In the genomic region with DNA sequence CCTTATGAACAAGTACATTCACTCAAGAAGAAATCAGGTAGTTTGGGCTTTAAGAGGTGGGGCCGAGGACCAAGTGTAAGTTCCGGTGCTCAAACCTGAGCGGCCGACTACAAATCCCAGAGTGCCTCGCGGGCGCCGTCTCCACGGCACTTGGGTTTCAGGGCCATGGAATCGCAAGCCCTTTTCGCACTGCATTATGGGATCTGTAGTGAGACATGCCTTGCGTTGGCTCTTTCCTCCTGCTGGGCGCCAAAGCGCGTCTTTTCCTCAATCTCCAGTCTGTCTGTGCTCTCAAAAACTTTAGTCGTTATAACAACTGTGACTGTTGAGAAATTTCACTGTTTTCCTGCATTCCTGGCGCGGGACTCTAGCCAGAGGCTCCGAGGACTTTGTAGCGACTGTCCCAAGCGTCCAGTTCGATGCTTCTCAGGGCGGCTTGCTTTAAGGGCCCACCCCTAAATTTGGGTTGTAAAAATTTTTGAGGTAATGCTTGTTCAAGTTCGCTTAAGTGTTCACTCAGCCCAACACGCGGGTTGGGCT, we compare ENCODE assay signal across 8 cellular contexts. TPM values are rescaled to one million over a fixed set of nuclear protein-coding genes. Genes with fewer than 3 reads are reported as not detected.
DNase-seq lines count a peak whose midpoint lies in the region; ATAC-seq and TF ChIP-seq lines count a peak whose summit lies in the region.

No MANE protein-coding gene starts in this region.

- peak overlapping the region; percentile 84 for H3K4me3 ChIP-seq in PC-3 (ENCODE audit: low read length)
- peak overlapping the region; percentile 89 for H3K4me3 ChIP-seq in mucosa of descending colon

- peaks cover 57% of the 10 kb centered on the region for H3K79me2 ChIP-seq in PC-3 (ENCODE audit: low read length)

- peak overlapping the region; percentile 87 for H3K9ac ChIP-seq in PC-3 (ENCODE audit: low read length)

- H3K4me1 ChIP-seq in PC-3 (ENCODE audit: insufficient read depth, low read length) = peaks cover 34% of the 10 kb centered on the region
- H3K4me1 ChIP-seq in mucosa of descending colon (ENCODE audit: low read depth) = peaks cover 21% of the 10 kb centered on the region

- POLR2A ChIA-PET in PC-3 (lab: Charles Lee; ENCODE audit: unreplicated experiment) = no interaction called here

- H3K27me3 ChIP-seq in PC-3 (ENCODE audit: low read length) = no peaks in the 10 kb centered on the region

- H2AFZ ChIP-seq in PC-3 (ENCODE audit: low read length) = peak overlapping the region; percentile 100

- H3K36me3 ChIP-seq in PC-3 (ENCODE audit: low read depth, low read length) (0 out of 2 replicates have a peak, but pooled peaks cover 3% of the 10 kb centered on the region), mucosa of descending colon (ENCODE audit: low read depth) (no peaks in the 10 kb centered on the region)

- H3K4me2 ChIP-seq in PC-3 (ENCODE audit: low read length) = peak overlapping the region; percentile 83

- CTCF ChIA-PET in PC-3 (lab: Charles Lee) = no interaction called here

- H4K20me1 ChIP-seq in PC-3 (ENCODE audit: low read length) = peaks cover 11% of the 10 kb centered on the region

- intact Hi-C loops in PC-3 (cut with micrococcal nuclease) = no loop called here
- intact Hi-C loops in mucosa of descending colon (cut with DNase I, micrococcal nuclease) = no loop called here

- ATAC-seq in GM21723 (IDR thresholded peaks at IDR 0.05; ENCODE audit: unreplicated experiment) (peak; percentile 71), PC-3 (peak; percentile 61), mucosa of descending colon (peak; percentile 88)

- no peaks in the 10 kb centered on the region for H3F3A ChIP-seq in PC-3 (ENCODE audit: low read length, unreplicated experiment)

- H3K9me3 ChIP-seq in PC-3 (ENCODE audit: low read length) (no peaks in the 10 kb centered on the region), mucosa of descending colon (no peaks in the 10 kb centered on the region)

- BruUV-seq in PC-3 (replicated peaks; lab: Mats Ljungman, UMichigan) = no TSS peak

- peak overlapping the region; percentile 10; the same call in 1 of the 2 replicates for H3K27ac ChIP-seq in PC-3 (ENCODE audit: low read length)

- peak; percentile 81 for TF ChIP-seq POLR2A in erythroblast (IDR thresholded peaks at IDR 0.05; ENCODE audit: low read length)

- TF ChIP-seq CTCF in PC-3 (conservative IDR thresholded peaks at IDR 0.05; ENCODE audit: low read depth, low read length) (no peak), mucosa of descending colon (IDR thresholded peaks at IDR 0.05) (no peak)

- in situ Hi-C loops in KBM-7 (cut with MboI; ENCODE audit: low pct_unique_long_range_greater_than_20kb, low sequenced_read_pairs) = no loop called here

- H3K9me2 ChIP-seq in PC-3 (replicated peaks; ENCODE audit: low read length) = no peaks in the 10 kb centered on the region

- peak; percentile 98 for DNase-seq in DMS114 treated with DMSO at 0.1 percent for 48 hours (lab: John Stamatoyannopoulos, UW; ENCODE audit: unreplicated experiment)
- peak; percentile 96 for DNase-seq in KBM-7
- DNase-seq in PC-3 = peak; percentile 98
- peak; percentile 94 for DNase-seq in activated T-cell treated with anti-CD3 and anti-CD28 coated beads, Interleukin-2, amount 50 U/mL, for 1 hour
- DNase-seq in erythroblast (lab: John Stamatoyannopoulos, UW) = peak; percentile 97 to 98
- DNase-seq in mucosa of descending colon = peak; percentile 96 to 99 (median 98)
- DNase-seq in stimulated activated CD8-positive, alpha-beta memory T cell treated with anti-CD3 and anti-CD28 coated beads, Interleukin-2, amount 100 ng/mL, for 48 hours (ENCODE audit: low read depth in 2 of 2) = peak; percentile 82 to 89

RNA-seq across cellular contexts. Expression of gene FBXO9, which starts 0.4 kb away (rescaled TPM):
- 30.3 and 54.6 TPM in 2 replicates for total RNA-seq in PC-3 (2014; rRNA removed)
- total RNA-seq in mucosa of descending colon = 100 to 1,000 TPM in 1 of 3 donors, 10 to 100 TPM in 2; 80.3 to 100 (median 80.4) TPM

RNA-seq across cellular contexts. Expression of gene CILK1, which starts 3.2 kb away (rescaled TPM):
- 8.5 and 9.7 TPM in 2 replicates for total RNA-seq in PC-3 (2014; rRNA removed)
- total RNA-seq in mucosa of descending colon = 10 to 100 TPM; 17.6 to 23.3 (median 18.7) TPM

Comparison
In these comparisons a context has a peak if more than half of its experiments do, and no peak if none do; other contexts are left out.
1. Peak in every context shown above with its lines: DNase-seq, ATAC-seq, H3K4me3 ChIP-seq and H3K27ac ChIP-seq.